31 cellular contexts compared by ENCODE assay signal in the genomic region with DNA sequence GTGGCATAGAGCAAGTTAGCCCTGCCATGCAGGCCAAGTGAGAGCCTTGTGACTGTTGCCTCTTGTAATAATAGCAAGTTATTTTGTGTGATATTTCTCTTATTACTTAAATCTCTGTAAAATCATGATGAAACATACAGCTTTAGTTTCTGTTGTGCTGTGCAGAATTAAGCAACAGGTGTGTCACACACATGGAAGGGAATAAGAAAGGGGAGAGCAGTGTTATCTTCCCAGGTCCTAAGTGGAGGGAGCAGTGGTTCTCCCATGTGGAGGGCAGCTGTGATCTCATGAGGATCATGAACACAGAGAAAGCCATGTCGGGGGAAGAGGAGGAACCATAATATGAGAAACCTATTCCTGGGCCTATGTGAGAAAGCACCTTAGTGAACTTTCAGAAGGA.
"Had no signal": no experiment of that assay in that cellular context is flagged by ENCODE, and none has a peak within 500 bp of the region (broad histone marks: within the 10 kb centered on the region; RNA-seq: fewer than 3 reads in every experiment).

No MANE protein-coding gene starts in this region.

- H3K9me3 ChIP-seq: heart left ventricle, left lung, lower lobe of right lung, pancreas, prostate gland, suprapubic skin, thoracic aorta, tibial artery, upper lobe of right lung, uterus had no signal

- DNase-seq: heart left ventricle; hypothalamus; kidney glomerular epithelial cell; left cardiac atrium; lower lobe of right lung; mammary epithelial cell; mesenchymal stem cell; naive B cell; nucleus accumbens; pancreas; posterior cingulate gyrus; retina; right cardiac atrium; stimulated activated CD4-positive, alpha-beta T cell treated with anti-CD3 and anti-CD28 coated beads, Interleukin-12 subunit alpha, Interleukin-12 subunit beta, amount 100 ng/mL, for 4 hours; stimulated activated CD4-positive, alpha-beta T cell treated with anti-CD3 and anti-CD28 coated beads, Interleukin-15, amount 100 ng/mL, for 24 hours; stimulated activated CD4-positive, alpha-beta T cell treated with anti-CD3 and anti-CD28 coated beads, Interleukin-2, amount 100 ng/mL, for 24 hours; stimulated activated CD4-positive, alpha-beta T cell treated with anti-CD3 and anti-CD28 coated beads, Interleukin-4, amount 100 ng/mL, for 1 hour; stimulated activated naive CD4-positive, alpha-beta T cell; tibial artery; trophoblast cell; upper lobe of right lung; uterus had no signal

- H3K36me3 ChIP-seq: lower lobe of right lung, pancreas, prostate gland, thoracic aorta, uterus had no signal

- H3K27ac ChIP-seq: heart left ventricle, left lung, lower lobe of right lung, pancreas, prostate gland, skin epidermis, suprapubic skin, thoracic aorta, tibial artery, upper lobe of right lung, uterus had no signal

- H3K4me1 ChIP-seq: left lung, lower lobe of right lung, pancreas, prostate gland, upper lobe of right lung, uterus had no signal

- H3K27ac Mint-ChIP-seq: naive B cell; nephron; stimulated activated naive CD8-positive, alpha-beta T cell treated with anti-CD3 and anti-CD28 coated beads, Interleukin-15, Interleukin-2, amounts not matched to agents 100 ng/mL and 50 ng/mL, for 24 hours had no signal

- H3K4me3 Mint-ChIP-seq: naive B cell; nephron; neural crest cell; stimulated activated naive CD8-positive, alpha-beta T cell treated with anti-CD3 and anti-CD28 coated beads, Interleukin-15, Interleukin-2, amounts not matched to agents 100 ng/mL and 50 ng/mL, for 24 hours had no signal

- H3K4me1 Mint-ChIP-seq: naive B cell, nephron, neural crest cell had no signal

- ATAC-seq: heart left ventricle, left cardiac atrium, left lung, lower lobe of right lung, pancreas, right cardiac atrium, sciatic nerve, upper lobe of right lung had no signal

- H3K9me3 Mint-ChIP-seq: naive B cell; nephron; neural crest cell; stimulated activated naive CD8-positive, alpha-beta T cell treated with anti-CD3 and anti-CD28 coated beads, Interleukin-15, Interleukin-2, amounts not matched to agents 100 ng/mL and 50 ng/mL, for 24 hours had no signal

- H3K4me3 ChIP-seq: heart left ventricle, left lung, lower lobe of right lung, pancreas, prostate gland, skin epidermis, suprapubic skin, thoracic aorta, tibial artery, upper lobe of right lung, uterus had no signal

- H3K27me3 Mint-ChIP-seq: naive B cell; stimulated activated naive CD8-positive, alpha-beta T cell treated with anti-CD3 and anti-CD28 coated beads, Interleukin-15, Interleukin-2, amounts not matched to agents 100 ng/mL and 50 ng/mL, for 24 hours had no signal

- H3K27me3 ChIP-seq: heart left ventricle, left lung, pancreas, suprapubic skin, tibial artery, upper lobe of right lung, uterus had no signal
